28 cellular contexts compared by ENCODE assay signal in genomic region chr3:18813300-18813699, GRCh38.
"Had no signal": no experiment of that assay in that cellular context is flagged by ENCODE, and none has a peak within 500 bp of the region (broad histone marks: within the 10 kb centered on the region; RNA-seq: fewer than 3 reads in every experiment).

No MANE protein-coding gene starts in this region.

- H3K27me3 Mint-ChIP-seq: dendritic cell treated with granulocyte-macrophage colony-stimulating factor and Interleukin-4, amounts not matched to agents 40 ng/mL and 50 ng/mL, for 4 days; naive B cell had no signal

- H3K4me1 Mint-ChIP-seq: endodermal cell, mesothelial cell of epicardium, naive B cell had no signal

- FAIRE-seq: endometrium, islet of Langerhans, keratinocyte had no signal

- H3K27ac ChIP-seq: colonic mucosa, epithelial cell of prostate, esophagus squamous epithelium, gastrocnemius medialis, heart right ventricle, left lung, lower lobe of right lung had no signal

- H3K27me3 ChIP-seq: colonic mucosa, esophagus squamous epithelium, gastrocnemius medialis, heart right ventricle, left lung had no signal

- H3K9me3 Mint-ChIP-seq: effector memory CD8-positive, alpha-beta T cell; endodermal cell had no signal

- H3K4me3 Mint-ChIP-seq: dendritic cell treated with granulocyte-macrophage colony-stimulating factor and Interleukin-4, amounts not matched to agents 40 ng/mL and 50 ng/mL, for 4 days; effector memory CD8-positive, alpha-beta T cell; endodermal cell; mesothelial cell of epicardium; naive B cell had no signal

- DNase-seq: colonic mucosa; cortex of kidney; effector CD8-positive, alpha-beta T cell; effector memory CD8-positive, alpha-beta T cell; endodermal cell; erythroblast; esophagus squamous epithelium; foreskin fibroblast; foreskin melanocyte; gastrocnemius medialis; glutamatergic neuron; head of caudate nucleus; heart right ventricle; hippocampal formation; left cardiac atrium; left lung; left ventricle myocardium superior; lower lobe of right lung; mesenchymal stem cell; mucosa of descending colon; naive B cell had no signal

- H3K27ac Mint-ChIP-seq: dendritic cell treated with granulocyte-macrophage colony-stimulating factor and Interleukin-4, amounts not matched to agents 40 ng/mL and 50 ng/mL, for 4 days; effector memory CD8-positive, alpha-beta T cell; endodermal cell; mesothelial cell of epicardium; naive B cell had no signal

- H3K4me1 ChIP-seq: colonic mucosa, esophagus squamous epithelium, gastrocnemius medialis, heart right ventricle, left lung, lower lobe of right lung had no signal

- H3K36me3 ChIP-seq: colonic mucosa, esophagus squamous epithelium, gastrocnemius medialis, heart right ventricle, left lung, lower lobe of right lung had no signal

- H3K9me3 ChIP-seq: colonic mucosa, esophagus squamous epithelium, gastrocnemius medialis, left lung, lower lobe of right lung, mucosa of descending colon had no signal

- H3K4me3 ChIP-seq: colonic mucosa, esophagus squamous epithelium, gastrocnemius medialis, heart right ventricle, left lung, lower lobe of right lung, mucosa of descending colon had no signal

- H3K36me3 Mint-ChIP-seq: mesothelial cell of epicardium, naive B cell had no signal

- ATAC-seq: effector memory CD8-positive, alpha-beta T cell; esophagus mucosa; gastrocnemius medialis; heart right ventricle; left cardiac atrium; left lung; left ventricle myocardium superior; lower lobe of right lung; mucosa of descending colon had no signal
